ENCODE assay signal across 1 cellular context in the genomic region with DNA sequence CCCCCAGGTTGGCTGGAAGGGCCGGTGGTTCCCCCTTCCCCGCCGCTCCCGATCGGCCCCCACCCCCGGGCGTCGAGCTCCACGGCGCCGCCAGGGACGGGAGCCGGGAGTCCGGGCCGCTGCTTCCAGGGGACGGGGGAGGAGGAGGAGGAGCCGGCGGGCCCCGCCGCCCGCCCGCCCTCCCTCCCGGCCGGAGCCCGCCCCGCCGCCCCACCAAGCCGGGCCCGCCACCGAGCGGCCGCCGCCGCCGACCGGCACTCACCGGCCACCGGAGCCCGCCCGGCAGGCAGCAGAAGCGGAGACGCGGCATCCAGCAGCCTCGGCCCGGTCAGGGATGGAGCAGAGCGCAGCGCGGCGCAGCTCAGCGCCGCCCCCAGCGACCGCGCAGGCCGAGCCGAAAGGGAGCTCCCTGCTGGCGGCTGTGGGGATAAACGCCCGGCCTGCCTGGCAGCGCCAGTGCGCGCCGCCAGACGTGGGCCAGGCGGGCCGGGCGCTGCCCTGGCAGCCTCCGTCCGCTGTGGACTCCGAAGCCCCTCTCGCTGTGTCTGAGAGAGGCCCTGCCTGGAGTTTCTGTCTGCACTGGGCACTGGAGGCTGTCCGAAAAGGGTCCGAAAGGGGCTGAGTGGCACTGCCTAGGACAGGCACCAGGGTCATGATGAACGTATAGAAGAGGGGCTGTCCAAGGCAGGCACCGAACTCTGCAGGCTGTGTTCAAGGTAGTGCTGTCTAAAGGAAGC.
A peak's percentile ranks its signal among the peaks of the same experiment; 100 is the strongest.
TF ChIP-seq lines count a peak whose summit lies in the region.

A gene with protein sequence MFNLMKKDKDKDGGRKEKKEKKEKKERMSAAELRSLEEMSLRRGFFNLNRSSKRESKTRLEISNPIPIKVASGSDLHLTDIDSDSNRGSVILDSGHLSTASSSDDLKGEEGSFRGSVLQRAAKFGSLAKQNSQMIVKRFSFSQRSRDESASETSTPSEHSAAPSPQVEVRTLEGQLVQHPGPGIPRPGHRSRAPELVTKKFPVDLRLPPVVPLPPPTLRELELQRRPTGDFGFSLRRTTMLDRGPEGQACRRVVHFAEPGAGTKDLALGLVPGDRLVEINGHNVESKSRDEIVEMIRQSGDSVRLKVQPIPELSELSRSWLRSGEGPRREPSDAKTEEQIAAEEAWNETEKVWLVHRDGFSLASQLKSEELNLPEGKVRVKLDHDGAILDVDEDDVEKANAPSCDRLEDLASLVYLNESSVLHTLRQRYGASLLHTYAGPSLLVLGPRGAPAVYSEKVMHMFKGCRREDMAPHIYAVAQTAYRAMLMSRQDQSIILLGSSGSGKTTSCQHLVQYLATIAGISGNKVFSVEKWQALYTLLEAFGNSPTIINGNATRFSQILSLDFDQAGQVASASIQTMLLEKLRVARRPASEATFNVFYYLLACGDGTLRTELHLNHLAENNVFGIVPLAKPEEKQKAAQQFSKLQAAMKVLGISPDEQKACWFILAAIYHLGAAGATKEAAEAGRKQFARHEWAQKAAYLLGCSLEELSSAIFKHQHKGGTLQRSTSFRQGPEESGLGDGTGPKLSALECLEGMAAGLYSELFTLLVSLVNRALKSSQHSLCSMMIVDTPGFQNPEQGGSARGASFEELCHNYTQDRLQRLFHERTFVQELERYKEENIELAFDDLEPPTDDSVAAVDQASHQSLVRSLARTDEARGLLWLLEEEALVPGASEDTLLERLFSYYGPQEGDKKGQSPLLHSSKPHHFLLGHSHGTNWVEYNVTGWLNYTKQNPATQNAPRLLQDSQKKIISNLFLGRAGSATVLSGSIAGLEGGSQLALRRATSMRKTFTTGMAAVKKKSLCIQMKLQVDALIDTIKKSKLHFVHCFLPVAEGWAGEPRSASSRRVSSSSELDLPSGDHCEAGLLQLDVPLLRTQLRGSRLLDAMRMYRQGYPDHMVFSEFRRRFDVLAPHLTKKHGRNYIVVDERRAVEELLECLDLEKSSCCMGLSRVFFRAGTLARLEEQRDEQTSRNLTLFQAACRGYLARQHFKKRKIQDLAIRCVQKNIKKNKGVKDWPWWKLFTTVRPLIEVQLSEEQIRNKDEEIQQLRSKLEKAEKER (N-terminal part only) (minus strand): TSS at position 348 of the 737 bp plus-strand sequence. CDS start 13,458 bp downstream, outside the sequence.

TF ChIP-seq in HepG2, 621 proteins besides CTCF, POLR2A, EP300 and RAD21 (continued from another document and continues in another):
- TF ChIP-seq, protein P1, sequence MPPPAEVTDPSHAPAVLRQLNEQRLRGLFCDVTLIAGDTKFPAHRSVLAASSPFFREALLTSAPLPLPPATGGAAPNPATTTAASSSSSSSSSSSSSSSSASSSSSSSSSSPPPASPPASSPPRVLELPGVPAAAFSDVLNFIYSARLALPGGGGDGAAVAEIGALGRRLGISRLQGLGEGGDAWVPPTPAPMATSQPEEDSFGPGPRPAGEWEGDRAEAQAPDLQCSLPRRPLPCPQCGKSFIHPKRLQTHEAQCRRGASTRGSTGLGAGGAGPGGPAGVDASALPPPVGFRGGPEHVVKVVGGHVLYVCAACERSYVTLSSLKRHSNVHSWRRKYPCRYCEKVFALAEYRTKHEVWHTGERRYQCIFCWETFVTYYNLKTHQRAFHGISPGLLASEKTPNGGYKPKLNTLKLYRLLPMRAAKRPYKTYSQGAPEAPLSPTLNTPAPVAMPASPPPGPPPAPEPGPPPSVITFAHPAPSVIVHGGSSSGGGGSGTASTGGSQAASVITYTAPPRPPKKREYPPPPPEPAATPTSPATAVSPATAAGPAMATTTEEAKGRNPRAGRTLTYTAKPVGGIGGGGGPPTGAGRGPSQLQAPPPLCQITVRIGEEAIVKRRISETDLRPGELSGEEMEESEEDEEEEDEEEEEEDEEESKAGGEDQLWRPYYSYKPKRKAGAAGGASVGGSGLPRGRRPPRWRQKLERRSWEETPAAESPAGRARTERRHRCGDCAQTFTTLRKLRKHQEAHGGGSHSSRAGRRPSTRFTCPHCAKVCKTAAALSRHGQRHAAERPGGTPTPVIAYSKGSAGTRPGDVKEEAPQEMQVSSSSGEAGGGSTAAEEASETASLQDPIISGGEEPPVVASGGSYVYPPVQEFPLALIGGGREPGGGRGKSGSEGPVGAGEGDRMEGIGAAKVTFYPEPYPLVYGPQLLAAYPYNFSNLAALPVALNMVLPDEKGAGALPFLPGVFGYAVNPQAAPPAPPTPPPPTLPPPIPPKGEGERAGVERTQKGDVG (CRISPR knock-in tag; IDR thresholded peaks at IDR 0.05; ENCODE audit: borderline replicate concordance): no peak
- TF ChIP-seq SP140L (CRISPR knock-in tag; IDR thresholded peaks at IDR 0.05; ENCODE audit: borderline replicate concordance) (no peak), ZNF746 (CRISPR knock-in tag; IDR thresholded peaks at IDR 0.05) (no peak; the same call in 1 of the 2 replicates), HCFC1 (IDR thresholded peaks at IDR 0.05; ENCODE audit: low read depth, low read length) (no peak), HNF1B (CRISPR knock-in tag; IDR thresholded peaks at IDR 0.05) (0 out of 2 replicates have a peak, but pooled peaks have one; percentile 21), MTERF4 (CRISPR knock-in tag; IDR thresholded peaks at IDR 0.05) (no peak), ZNF24 (IDR thresholded peaks at IDR 0.05) (no peak), ZNF777 (CRISPR knock-in tag; IDR thresholded peaks at IDR 0.05) (no peak), ATF5 (CRISPR knock-in tag; IDR thresholded peaks at IDR 0.05; ENCODE audit: low read depth) (no peak), FOXP1 (IDR thresholded peaks at IDR 0.05) (no peak), FOXP1 (CRISPR knock-in tag; IDR thresholded peaks at IDR 0.05) (no peak), SMYD3 (CRISPR knock-in tag; IDR thresholded peaks at IDR 0.05) (no peak), STAG1 (CRISPR knock-in tag; IDR thresholded peaks at IDR 0.05) (peak; percentile 77), ZFY (CRISPR knock-in tag; IDR thresholded peaks at IDR 0.05) (no peak; the same call in 1 of the 2 replicates), ZSCAN12 (CRISPR knock-in tag; IDR thresholded peaks at IDR 0.05) (no peak), KLF12 (CRISPR knock-in tag; IDR thresholded peaks at IDR 0.05; ENCODE audit: borderline replicate concordance) (no peak), MEF2D (CRISPR knock-in tag; IDR thresholded peaks at IDR 0.05) (no peak), SALL2 (CRISPR knock-in tag; IDR thresholded peaks at IDR 0.05) (no peak), REL (CRISPR knock-in tag; conservative IDR thresholded peaks at IDR 0.05) (no peak), ZNF180 (CRISPR knock-in tag; IDR thresholded peaks at IDR 0.05; ENCODE audit: borderline replicate concordance, low read depth) (no peak), ZNF431 (CRISPR knock-in tag; IDR thresholded peaks at IDR 0.05; ENCODE audit: borderline replicate concordance, low read depth) (no peak), HHEX (CRISPR knock-in tag; IDR thresholded peaks at IDR 0.05) (no peak), KDM1A (CRISPR knock-in tag; IDR thresholded peaks at IDR 0.05) (no peak), NFYB (CRISPR knock-in tag; IDR thresholded peaks at IDR 0.05) (no peak), TARDBP (CRISPR knock-in tag; IDR thresholded peaks at IDR 0.05) (no peak), HOXA3 (CRISPR knock-in tag; IDR thresholded peaks at IDR 0.05) (peak; percentile 45; the same call in 1 of the 2 replicates), SOX13 (IDR thresholded peaks at IDR 0.05) (no peak), SOX13 (CRISPR knock-in tag; conservative IDR thresholded peaks at IDR 0.05 in 1 of 2, IDR thresholded peaks at IDR 0.05 in 1 of 2) (0 out of 4 replicates have a peak, but pooled peaks of 1 of the 2 experiments have one; percentile 25), ATF1 (CRISPR knock-in tag; IDR thresholded peaks at IDR 0.05) (no peak), ZSCAN30 (CRISPR knock-in tag; IDR thresholded peaks at IDR 0.05) (no peak), ZSCAN25 (CRISPR knock-in tag; IDR thresholded peaks at IDR 0.05) (no peak), HOXA9 (CRISPR knock-in tag; IDR thresholded peaks at IDR 0.05; ENCODE audit: borderline replicate concordance) (no peak), SRY (CRISPR knock-in tag; IDR thresholded peaks at IDR 0.05) (no peak), CBX2 (IDR thresholded peaks at IDR 0.05; ENCODE audit: low read depth, low read length) (no peak), CBX2 (CRISPR knock-in tag; IDR thresholded peaks at IDR 0.05; ENCODE audit: low read depth) (no peak), ZNF646 (CRISPR knock-in tag; IDR thresholded peaks at IDR 0.05) (no peak)
- TF ChIP-seq, protein P2, sequence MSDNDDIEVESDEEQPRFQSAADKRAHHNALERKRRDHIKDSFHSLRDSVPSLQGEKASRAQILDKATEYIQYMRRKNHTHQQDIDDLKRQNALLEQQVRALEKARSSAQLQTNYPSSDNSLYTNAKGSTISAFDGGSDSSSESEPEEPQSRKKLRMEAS (IDR thresholded peaks at IDR 0.05): no peak; the same call in none of the 2 replicates
- TF ChIP-seq, protein P3, sequence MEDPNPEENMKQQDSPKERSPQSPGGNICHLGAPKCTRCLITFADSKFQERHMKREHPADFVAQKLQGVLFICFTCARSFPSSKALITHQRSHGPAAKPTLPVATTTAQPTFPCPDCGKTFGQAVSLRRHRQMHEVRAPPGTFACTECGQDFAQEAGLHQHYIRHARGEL (CRISPR knock-in tag; IDR thresholded peaks at IDR 0.05): no peak
- TF ChIP-seq, protein P4, sequence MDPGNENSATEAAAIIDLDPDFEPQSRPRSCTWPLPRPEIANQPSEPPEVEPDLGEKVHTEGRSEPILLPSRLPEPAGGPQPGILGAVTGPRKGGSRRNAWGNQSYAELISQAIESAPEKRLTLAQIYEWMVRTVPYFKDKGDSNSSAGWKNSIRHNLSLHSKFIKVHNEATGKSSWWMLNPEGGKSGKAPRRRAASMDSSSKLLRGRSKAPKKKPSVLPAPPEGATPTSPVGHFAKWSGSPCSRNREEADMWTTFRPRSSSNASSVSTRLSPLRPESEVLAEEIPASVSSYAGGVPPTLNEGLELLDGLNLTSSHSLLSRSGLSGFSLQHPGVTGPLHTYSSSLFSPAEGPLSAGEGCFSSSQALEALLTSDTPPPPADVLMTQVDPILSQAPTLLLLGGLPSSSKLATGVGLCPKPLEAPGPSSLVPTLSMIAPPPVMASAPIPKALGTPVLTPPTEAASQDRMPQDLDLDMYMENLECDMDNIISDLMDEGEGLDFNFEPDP (CRISPR knock-in tag; conservative IDR thresholded peaks at IDR 0.05): no peak
